ENCODE assay signal across 9 cellular contexts in genomic region chr5:88875609-88876234, GRCh38. TPM values are rescaled to one million over a fixed set of nuclear protein-coding genes. Genes with fewer than 3 reads are reported as not detected.
DNase-seq lines count a peak whose midpoint lies in the region; ATAC-seq, FAIRE-seq and TF ChIP-seq lines count a peak whose summit lies in the region.
"Had no signal": no experiment of that assay in that cellular context is flagged by ENCODE, and none has a peak within 500 bp of the region (broad histone marks: within the 10 kb centered on the region; RNA-seq: fewer than 3 reads in every experiment).

No MANE protein-coding gene starts in this region.

- no peak for TF ChIP-seq POLR2A in ovary (IDR thresholded peaks at IDR 0.05)

- DNase-seq in Daoy (ENCODE audit: low read depth) (peak; percentile 42), RCC 7860 (ENCODE audit: low spot score) (peak; percentile 7), hepatocyte (ENCODE audit: low spot score) (no peak), H7 (no peak), ovary (no peak)
- no peak for DNase-seq in activated T-cell treated with anti-CD3 and anti-CD28 coated beads, Interleukin-2, amount 50 U/mL, for 1 hour
- no peak for DNase-seq in activated CD4-positive, CD25-positive, alpha-beta regulatory T cell treated with anti-CD3 and anti-CD28 coated beads, Interleukin-2, amount 50 U/mL, for 72 hours
- DNase-seq: activated CD4-positive, alpha-beta T cell treated with anti-CD3 and anti-CD28 coated beads, Interleukin-2, amount 10 ng/mL, durations not matched to agents 24 days and 14 days had no signal

- no peak overlapping the region for H2AFZ ChIP-seq in hepatocyte

- H4K20me1 ChIP-seq in hepatocyte (ENCODE audit: insufficient read depth, poor library complexity, severe bottlenecking) = no peaks in the 10 kb centered on the region

- H3K36me3 ChIP-seq in hepatocyte (replicated peaks; ENCODE audit: insufficient read depth, low read depth) = no peaks in the 10 kb centered on the region
- H3K36me3 ChIP-seq in H7 (replicated peaks; ENCODE audit: control insufficient read depth, insufficient read depth, low read length) = no peaks in the 10 kb centered on the region
- no peaks in the 10 kb centered on the region for H3K36me3 ChIP-seq in ovary

- FAIRE-seq in RCC 7860 (lab: Jason Lieb, UNC) = no peak

- no peaks in the 10 kb centered on the region for H3K4me1 ChIP-seq in hepatocyte (ENCODE audit: insufficient read depth)
- H3K4me1 ChIP-seq in ovary (ENCODE audit: insufficient read depth) = peaks cover 2% of the 10 kb centered on the region

- peak overlapping the region; percentile 6 for H3K4me2 ChIP-seq in hepatocyte

- no peaks in the 10 kb centered on the region for H3K9me2 ChIP-seq in hepatocyte (replicated peaks; ENCODE audit: insufficient read depth)

- TF ChIP-seq CTCF in hepatocyte (IDR thresholded peaks at IDR 0.05; ENCODE audit: poor library complexity) (no peak), ovary (IDR thresholded peaks at IDR 0.05) (no peak)

- intact Hi-C loops in ovary (cut with DNase I) = loop anchor here in 1 of 4 donors (5.0 kb wide), 1 partner anchor 138 kb away; no protein-coding TSS in a partner anchor

- H3K4me3 ChIP-seq in hepatocyte (no peak overlapping the region), H7 (ENCODE audit: insufficient read depth, low read depth, low read length) (no peak overlapping the region), ovary (no peak overlapping the region)

- H3K27ac ChIP-seq in hepatocyte (no peak overlapping the region), ovary (no peak overlapping the region)

- TF ChIP-seq EP300 in ovary (IDR thresholded peaks at IDR 0.05) = no peak

- no peaks in the 10 kb centered on the region for H3K79me2 ChIP-seq in hepatocyte

- H3K9me3 ChIP-seq in hepatocyte (ENCODE audit: low read depth) (no peaks in the 10 kb centered on the region), ovary (no peaks in the 10 kb centered on the region)

- WGBS in hepatocyte (ENCODE audit: low lambda C conversion rate, missing lambda C conversion rate) = 54% methylated on average over 2 of the region's 2 CpGs
- WGBS in ovary, 3 donors = 34 to 51% (median 48%) methylated on average over 2 of the region's 2 CpGs

- H3K27me3 ChIP-seq in hepatocyte (no peaks in the 10 kb centered on the region), H7 (ENCODE audit: control insufficient read depth, insufficient read depth, low read length) (no peaks in the 10 kb centered on the region), ovary (no peaks in the 10 kb centered on the region)

- peak; percentile 64 for ATAC-seq in HG02610 (IDR thresholded peaks at IDR 0.05; ENCODE audit: unreplicated experiment)

RNA-seq across cellular contexts. Expression of gene MEF2C, which starts 7.3 kb away (rescaled TPM):
- total RNA-seq in Daoy (2014; rRNA removed; shearing (Covaris generic)) = 3.0 and 5.2 TPM in 2 replicates
- total RNA-seq in hepatocyte (11.0 and 14.6 TPM in 2 replicates), ovary (10 to 100 TPM; 27.2 to 91.4 (median 77.5) TPM)
- polyA plus RNA-seq in hepatocyte (5.9 and 6.0 TPM in 2 replicates), ovary (10 to 100 TPM; 27.4 to 73.8 TPM)
- total RNA-seq in H7 (2014; rRNA removed; shearing (Covaris generic)) = 3.4 and 5.5 TPM in 2 replicates

Comparison
In these comparisons a context has a peak if more than half of its experiments do, and no peak if none do; other contexts are left out.
1. DNase-seq: peak in Daoy (single experiment) and RCC 7860 (single experiment); none in hepatocyte (single experiment), H7 (single experiment), activated T-cell treated with anti-CD3 and anti-CD28 coated beads, Interleukin-2, amount 50 U/mL, for 1 hour (single experiment), activated CD4-positive, CD25-positive, alpha-beta regulatory T cell treated with anti-CD3 and anti-CD28 coated beads, Interleukin-2, amount 50 U/mL, for 72 hours (single experiment) and ovary (0 of 5).